ENCODE assay signal across 2 cellular contexts in genomic region chr16:67864044-67864443, GRCh38. TPM values are rescaled to one million over a fixed set of nuclear protein-coding genes. Genes with fewer than 3 reads are reported as not detected.
"Had no signal": no experiment of that assay in that cellular context is flagged by ENCODE, and none has a peak within 500 bp of the region (broad histone marks: within the 10 kb centered on the region; RNA-seq: fewer than 3 reads in every experiment).

No MANE protein-coding gene starts in this region.

RNA-seq across cellular contexts. Expression of gene NRN1L, which starts 20.6 kb away (rescaled TPM):
- total RNA-seq: pulmonary artery endothelial cell had no signal
- polyA plus RNA-seq: mammary epithelial cell had no signal
